Comparison of ENCODE assay signal across 8 cellular contexts in the genomic region with DNA sequence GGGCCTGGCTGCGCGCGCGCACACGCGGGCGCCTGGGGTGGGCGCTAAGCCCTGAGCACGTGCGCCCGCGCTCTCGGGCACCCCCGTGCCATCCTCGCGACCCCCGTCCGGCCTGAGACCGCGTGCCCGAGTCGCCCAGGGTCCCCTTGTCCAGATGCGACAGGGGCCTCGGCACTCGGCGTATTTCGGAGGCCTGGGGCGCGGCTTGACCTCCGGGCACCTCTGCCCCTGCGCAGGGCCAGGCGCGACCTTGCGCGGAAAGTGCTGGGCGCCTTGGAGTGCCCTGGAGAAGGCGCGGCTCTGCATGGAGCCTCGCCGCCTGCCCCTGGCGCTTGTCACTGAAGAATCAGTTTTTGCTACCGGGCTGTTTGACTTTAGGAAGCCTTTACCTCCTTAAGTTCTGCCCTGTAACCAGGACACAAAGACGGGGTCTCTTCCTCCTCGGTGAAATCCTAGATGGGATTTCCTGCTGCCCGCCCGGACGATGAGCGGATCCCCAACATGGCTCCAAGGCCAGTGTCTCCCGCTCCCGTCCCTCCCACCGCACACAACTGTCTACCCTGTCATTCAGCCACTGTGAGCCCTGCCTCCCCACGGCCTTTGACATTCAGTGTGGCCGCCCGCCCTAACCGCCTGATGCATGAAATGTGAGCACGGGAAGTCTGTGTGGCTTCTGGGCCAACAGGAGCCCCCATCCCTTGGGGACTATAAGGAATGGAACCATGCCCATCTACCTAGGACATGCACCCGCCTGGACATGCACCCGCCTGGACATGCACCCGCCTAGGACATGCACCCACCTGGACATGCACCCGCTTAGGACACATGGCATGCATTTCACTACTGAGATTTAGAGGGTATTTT. TPM values are rescaled to one million over a fixed set of nuclear protein-coding genes. Genes with fewer than 3 reads are reported as not detected.
DNase-seq lines count a peak whose midpoint lies in the region; ATAC-seq and TF ChIP-seq lines count a peak whose summit lies in the region.

No MANE protein-coding gene starts in this region.

- H4K91ac ChIP-seq in neuronal stem cell (ENCODE audit: low read depth, low read length, poor library complexity), result no peak overlapping the region

- H2AFZ ChIP-seq in PC-9, result peak overlapping the region; percentile 71; the same call in 1 of the 2 replicates
- H2AFZ ChIP-seq in neuronal stem cell (ENCODE audit: low read length), result peak overlapping the region; percentile 99

- H2BK5ac ChIP-seq in neuronal stem cell (ENCODE audit: low read length), result no peak overlapping the region

- H3K4me1 ChIP-seq in ES-I3 (ENCODE audit: insufficient read depth, low read length) (peaks cover 10% of the 10 kb centered on the region; the same call in 1 of the 2 replicates), PC-9 (replicated peaks; ENCODE audit: insufficient read depth) (peaks cover 5% of the 10 kb centered on the region; the same call in 1 of the 2 replicates), neuronal stem cell (ENCODE audit: control insufficient read depth in 2 of 2, insufficient read depth in 1 of 2, low read depth in 1 of 2, low read length in 2 of 2) (peaks cover 10 to 15% of the 10 kb centered on the region in 2 donors)

- no peak for TF ChIP-seq CTCF in PC-9 (conservative IDR thresholded peaks at IDR 0.05)

- H3K4me3 ChIP-seq in PC-9 (peak overlapping the region; percentile 73), neuronal stem cell (ENCODE audit: low read length in 2 of 2) (peak overlapping the region; percentile 83 to 88)

- peak overlapping the region; percentile 82 for H2BK15ac ChIP-seq in neuronal stem cell (ENCODE audit: low read length)

- H2AK5ac ChIP-seq in neuronal stem cell (ENCODE audit: low read depth, low read length), result peak overlapping the region; percentile 54

- H3K9ac ChIP-seq in ES-I3 (ENCODE audit: low read depth, low read length) (peak overlapping the region; percentile 78), neuronal stem cell (ENCODE audit: low read depth, low read length, poor library complexity) (peak overlapping the region; percentile 55)

- no peaks in the 10 kb centered on the region for H3K27me3 ChIP-seq in PC-9 (ENCODE audit: insufficient read depth, low read depth)
- peaks cover 7 to 35% (median 12%) of the 10 kb centered on the region in 3 experiments for H3K27me3 ChIP-seq in neuronal stem cell (ENCODE audit: control insufficient read depth in 3 of 3, insufficient read depth in 3 of 3, low read depth in 1 of 3, low read length in 3 of 3)

- no peak for DNase-seq in PC-9
- no peak for DNase-seq in neuronal stem cell (ENCODE audit: low spot score)
- no peak for DNase-seq in T-helper 9 cell
- no peak for DNase-seq in NCI-H510A treated with DMSO at 0.1 percent for 48 hours (lab: John Stamatoyannopoulos, UW)
- no peak for DNase-seq in hypothalamus (lab: John Stamatoyannopoulos, UW)

- peak overlapping the region; percentile 91 for H3K14ac ChIP-seq in neuronal stem cell (ENCODE audit: low read length)

- CTCF ChIA-PET in PC-9 (lab: Charles Lee), result no interaction called here

- BruUV-seq in PC-9 (replicated peaks; lab: Mats Ljungman, UMichigan), result TSS peak; percentile 70

- H2BK120ac ChIP-seq in neuronal stem cell (ENCODE audit: low read depth, low read length), result no peak overlapping the region

- H3K79me2 ChIP-seq in PC-9 (ENCODE audit: low read depth), result no peaks in the 10 kb centered on the region

- no peaks in the 10 kb centered on the region for H3F3A ChIP-seq in PC-9 (ENCODE audit: insufficient read depth, low read depth)

- no peak overlapping the region for H4K8ac ChIP-seq in neuronal stem cell (ENCODE audit: low read depth, low read length)

- POLR2A ChIA-PET in PC-9 (lab: Charles Lee; ENCODE audit: unreplicated experiment), result no interaction called here

- no CpG with 5 or more reads among the region's 60 CpGs for WGBS in neuronal stem cell (ENCODE audit: extremely low coverage in 2 of 2, insufficient read length in 2 of 2, insufficient replicate concordance in 1 of 2), 2 donors

- H4K20me1 ChIP-seq in PC-9 (ENCODE audit: insufficient read depth), result no peaks in the 10 kb centered on the region

- H3K9me3 ChIP-seq in ES-I3 (ENCODE audit: control insufficient read depth, insufficient read depth, low read length), result peaks cover 4% of the 10 kb centered on the region; the same call in 1 of the 2 replicates
- H3K9me3 ChIP-seq in PC-9 (ENCODE audit: insufficient read depth, low read depth), result no peaks in the 10 kb centered on the region
- peaks cover 8 to 13% of the 10 kb centered on the region in 2 donors for H3K9me3 ChIP-seq in neuronal stem cell (replicated peaks in 1 of 2; ENCODE audit: control insufficient read depth in 2 of 2, insufficient read depth in 1 of 2, low read depth in 1 of 2, low read length in 2 of 2)

- H3K36me3 ChIP-seq in ES-I3 (ENCODE audit: insufficient read depth, low read length), result no peaks in the 10 kb centered on the region
- H3K36me3 ChIP-seq in PC-9 (ENCODE audit: low read depth), result no peaks in the 10 kb centered on the region
- H3K36me3 ChIP-seq in neuronal stem cell (replicated peaks in 1 of 2; ENCODE audit: control insufficient read depth in 2 of 2, insufficient read depth in 2 of 2, low read length in 2 of 2), result peaks cover 0 to 3% of the 10 kb centered on the region in 2 donors

- no peak overlapping the region for H3K4ac ChIP-seq in neuronal stem cell (ENCODE audit: low read length)

- intact Hi-C loops in PC-9 (cut with micrococcal nuclease; ENCODE audit: unreplicated experiment), result no loop called here

- no peaks in the 10 kb centered on the region for H3K79me1 ChIP-seq in neuronal stem cell (ENCODE audit: low read depth, low read length)

- H3K4me2 ChIP-seq in PC-9, result peak overlapping the region; percentile 76
- H3K4me2 ChIP-seq in neuronal stem cell (ENCODE audit: insufficient read depth, low read length, poor library complexity, severe bottlenecking), result peak overlapping the region; percentile 100

- ATAC-seq in esophagus mucosa (peak; percentile 12), GM19328 (IDR thresholded peaks at IDR 0.05; ENCODE audit: unreplicated experiment) (no peak)

- H3K18ac ChIP-seq in neuronal stem cell (ENCODE audit: low read length), result peak overlapping the region; percentile 93

- peak overlapping the region; percentile 95 for H2BK12ac ChIP-seq in neuronal stem cell (ENCODE audit: low read length)

- H3K23ac ChIP-seq in neuronal stem cell (ENCODE audit: low read depth, low read length, poor library complexity), result peak overlapping the region; percentile 5

- H3K9me2 ChIP-seq in PC-9 (ENCODE audit: insufficient read depth), result no peaks in the 10 kb centered on the region

- no peak overlapping the region for H3K27ac ChIP-seq in PC-9
- H3K27ac ChIP-seq in neuronal stem cell (replicated peaks; ENCODE audit: low read length), result no peak overlapping the region

RNA-seq across cellular contexts. Expression of gene STK32C, which starts 1.1 kb away (rescaled TPM):
- total RNA-seq in PC-9 (2021) (13.9 and 21.8 TPM in 2 replicates), esophagus mucosa (7.1 TPM)
- polyA plus RNA-seq in neuronal stem cell (2013, experiment 1 of 2), result 20.6 TPM
- polyA plus RNA-seq in neuronal stem cell (2013, experiment 2 of 2), result 21.2 TPM

RNA-seq across cellular contexts. Expression of gene LRRC27, which starts 23.2 kb away (rescaled TPM):
- total RNA-seq in PC-9 (2021) (10.0 and 17.5 TPM in 2 replicates), esophagus mucosa (3.9 TPM)
- polyA plus RNA-seq in neuronal stem cell (2013, experiment 1 of 2), result 12.6 TPM
- polyA plus RNA-seq in neuronal stem cell (2013, experiment 2 of 2), result 11.2 TPM
